21 cellular contexts compared by ENCODE assay signal in genomic region chr1:31913968-31914367, GRCh38. TPM values are rescaled to one million over a fixed set of nuclear protein-coding genes. Genes with fewer than 3 reads are reported as not detected.
A peak's percentile ranks its signal among the peaks of the same experiment; 100 is the strongest.
DNase-seq lines count a peak whose midpoint lies in the region; ATAC-seq, FAIRE-seq and TF ChIP-seq lines count a peak whose summit lies in the region.
"Had no signal": no experiment of that assay in that cellular context is flagged by ENCODE, and none has a peak within 500 bp of the region (broad histone marks: within the 10 kb centered on the region; RNA-seq: fewer than 3 reads in every experiment).

No MANE protein-coding gene starts in this region.

- no peak overlapping the region for H3K4me2 ChIP-seq in GM23248 (ENCODE audit: unreplicated experiment)

- WGBS in GM23248 (ENCODE audit: low coverage in 1 of 2, low lambda C conversion rate in 2 of 2, missing lambda C conversion rate in 2 of 2), 2 experiments, result 96 to 100% methylated on average over 3 of the region's 3 CpGs

- POLR2A ChIA-PET in activated CD4-positive, alpha-beta T cell treated with anti-CD3 and anti-CD28 coated beads for 36 hours (lab: Charles Lee), result interaction anchor here (1.0 to 1.9 kb wide), 5 partner anchors 9 to 24 kb away, joined by 3 to 6 read pairs (median 4); partner anchors contain the start of gene PTP4A2
- POLR2A ChIA-PET in Caco-2 (lab: Charles Lee), result no interaction called here

- H3K27me3 Mint-ChIP-seq in activated CD4-positive, alpha-beta T cell treated with anti-CD3 and anti-CD28 coated beads for 36 hours, result no peaks in the 10 kb centered on the region
- H3K27me3 Mint-ChIP-seq in activated T-helper 17 cell treated with anti-CD3 and anti-CD28 coated beads, Interleukin-2, amount 50 U/mL, for 72 hours, result no peaks in the 10 kb centered on the region
- no peaks in the 10 kb centered on the region for H3K27me3 Mint-ChIP-seq in natural killer cell treated with Interleukin-12 subunit alpha and Interleukin-12 subunit beta and Interleukin-15 and Interleukin-18, amount 100 ng/mL, for 72 hours
- H3K27me3 Mint-ChIP-seq in Caco-2 (ENCODE audit: insufficient read depth, unreplicated experiment) (no peaks in the 10 kb centered on the region), mesothelial cell of epicardium (ENCODE audit: low read depth) (no peaks in the 10 kb centered on the region)
- H3K27me3 Mint-ChIP-seq: dendritic cell treated with granulocyte-macrophage colony-stimulating factor and Interleukin-4, amounts not matched to agents 40 ng/mL and 50 ng/mL, for 4 days had no signal

- peaks cover 70% of the 10 kb centered on the region for H3K4me1 Mint-ChIP-seq in activated CD4-positive, alpha-beta T cell treated with anti-CD3 and anti-CD28 coated beads for 36 hours
- H3K4me1 Mint-ChIP-seq in activated T-helper 17 cell treated with anti-CD3 and anti-CD28 coated beads, Interleukin-2, amount 50 U/mL, for 72 hours, result peaks cover 39% of the 10 kb centered on the region
- H3K4me1 Mint-ChIP-seq in natural killer cell treated with Interleukin-12 subunit alpha and Interleukin-12 subunit beta and Interleukin-15 and Interleukin-18, amount 100 ng/mL, for 72 hours (ENCODE audit: low read depth in 2 of 2), result peaks cover 47 to 66% of the 10 kb centered on the region in 2 donors
- H3K4me1 Mint-ChIP-seq in Caco-2 (ENCODE audit: low read depth, unreplicated experiment) (no peaks in the 10 kb centered on the region), mesothelial cell of epicardium (peaks cover 38% of the 10 kb centered on the region)

- ATAC-seq in activated CD4-positive, alpha-beta T cell treated with anti-CD3 and anti-CD28 coated beads for 36 hours, result no peak
- ATAC-seq in activated T-helper 17 cell treated with anti-CD3 and anti-CD28 coated beads, Interleukin-2, amount 50 U/mL, for 72 hours (replicated peaks), result no peak
- no peak for ATAC-seq in natural killer cell treated with Interleukin-12 subunit alpha and Interleukin-12 subunit beta and Interleukin-15 and Interleukin-18, amount 100 ng/mL, for 72 hours
- ATAC-seq: activated CD4-positive, CD25-positive, alpha-beta regulatory T cell treated with anti-CD3 and anti-CD28 coated beads, Interleukin-2, amount 50 U/mL, for 24 hours; HCT116; right cardiac atrium had no signal

- no peak for DNase-seq in activated CD4-positive, alpha-beta T cell treated with anti-CD3 and anti-CD28 coated beads for 36 hours
- no peak for DNase-seq in activated CD4-positive, alpha-beta T cell treated with anti-CD3 and anti-CD28 coated beads for 4 hours
- no peak for DNase-seq in GM12892 (ENCODE audit: insufficient read length)
- DNase-seq in natural killer cell treated with Interleukin-12 subunit alpha and Interleukin-12 subunit beta and Interleukin-15 and Interleukin-18, amount 100 ng/mL, for 72 hours (ENCODE audit: low spot score), result no peak
- DNase-seq in Caco-2, result no peak
- no peak for DNase-seq in GM23248
- DNase-seq in mesothelial cell of epicardium (ENCODE audit: low spot score in 2 of 2, unreplicated experiment in 2 of 2), result no peak
- DNase-seq: activated CD8-positive, alpha-beta memory T cell treated with anti-CD3 and anti-CD28 coated beads, Interleukin-2, amount 50 U/mL, for 48 hours; DMS 273 treated with DMSO at 0.1 percent for 48 hours; GF-D8; NCI-H2227 treated with DMSO at 0.1 percent for 48 hours; right cardiac atrium; T-helper 9 cell; thyroid gland had no signal

- H3K36me3 Mint-ChIP-seq in activated CD4-positive, alpha-beta T cell treated with anti-CD3 and anti-CD28 coated beads for 36 hours (ENCODE audit: low read depth), result peaks cover 78% of the 10 kb centered on the region
- peaks cover 100% of the 10 kb centered on the region for H3K36me3 Mint-ChIP-seq in activated T-helper 17 cell treated with anti-CD3 and anti-CD28 coated beads, Interleukin-2, amount 50 U/mL, for 72 hours (ENCODE audit: low read depth)
- H3K36me3 Mint-ChIP-seq in natural killer cell treated with Interleukin-12 subunit alpha and Interleukin-12 subunit beta and Interleukin-15 and Interleukin-18, amount 100 ng/mL, for 72 hours, result peaks cover 45% of the 10 kb centered on the region
- H3K36me3 Mint-ChIP-seq in Caco-2 (ENCODE audit: insufficient read depth, unreplicated experiment) (peaks cover 58% of the 10 kb centered on the region), mesothelial cell of epicardium (peaks cover 41% of the 10 kb centered on the region)

- no peak overlapping the region for H3K4me3 Mint-ChIP-seq in activated CD4-positive, alpha-beta T cell treated with anti-CD3 and anti-CD28 coated beads for 36 hours
- peak overlapping the region; percentile 35 for H3K4me3 Mint-ChIP-seq in activated T-helper 17 cell treated with anti-CD3 and anti-CD28 coated beads, Interleukin-2, amount 50 U/mL, for 72 hours
- peak overlapping the region; percentile 75 for H3K4me3 Mint-ChIP-seq in natural killer cell treated with Interleukin-12 subunit alpha and Interleukin-12 subunit beta and Interleukin-15 and Interleukin-18, amount 100 ng/mL, for 72 hours
- H3K4me3 Mint-ChIP-seq in Caco-2 (ENCODE audit: unreplicated experiment) (no peak overlapping the region), mesothelial cell of epicardium (no peak overlapping the region)
- H3K4me3 Mint-ChIP-seq: dendritic cell treated with granulocyte-macrophage colony-stimulating factor and Interleukin-4, amounts not matched to agents 40 ng/mL and 50 ng/mL, for 4 days had no signal

- no peak overlapping the region for H3K27ac ChIP-seq in GM23248
- H3K27ac ChIP-seq: thyroid gland had no signal

- no peak overlapping the region for H3K9ac ChIP-seq in GM23248

- H3K9me3 Mint-ChIP-seq in activated CD4-positive, alpha-beta T cell treated with anti-CD3 and anti-CD28 coated beads for 36 hours (ENCODE audit: low read depth), result no peaks in the 10 kb centered on the region
- no peaks in the 10 kb centered on the region for H3K9me3 Mint-ChIP-seq in activated T-helper 17 cell treated with anti-CD3 and anti-CD28 coated beads, Interleukin-2, amount 50 U/mL, for 72 hours
- H3K9me3 Mint-ChIP-seq in natural killer cell treated with Interleukin-12 subunit alpha and Interleukin-12 subunit beta and Interleukin-15 and Interleukin-18, amount 100 ng/mL, for 72 hours, result no peaks in the 10 kb centered on the region
- H3K9me3 Mint-ChIP-seq in Caco-2 (ENCODE audit: unreplicated experiment) (no peaks in the 10 kb centered on the region), mesothelial cell of epicardium (peaks cover 4% of the 10 kb centered on the region)
- H3K9me3 Mint-ChIP-seq: dendritic cell treated with granulocyte-macrophage colony-stimulating factor and Interleukin-4, amounts not matched to agents 40 ng/mL and 50 ng/mL, for 4 days had no signal

- no TSS peak for BruUV-seq in Caco-2 (replicated peaks; lab: Mats Ljungman, UMichigan)

- H4K20me1 ChIP-seq in GM23248 (ENCODE audit: insufficient read depth), result peaks cover 23% of the 10 kb centered on the region

- H3K9me3 ChIP-seq in Caco-2 (no peaks in the 10 kb centered on the region), GM23248 (ENCODE audit: low read depth) (no peaks in the 10 kb centered on the region)
- H3K9me3 ChIP-seq: thyroid gland had no signal

- peak overlapping the region; percentile 87 for H3K27ac Mint-ChIP-seq in activated CD4-positive, alpha-beta T cell treated with anti-CD3 and anti-CD28 coated beads for 36 hours
- peak overlapping the region; percentile 78 for H3K27ac Mint-ChIP-seq in activated T-helper 17 cell treated with anti-CD3 and anti-CD28 coated beads, Interleukin-2, amount 50 U/mL, for 72 hours
- peak overlapping the region; percentile 87 to 94 for H3K27ac Mint-ChIP-seq in natural killer cell treated with Interleukin-12 subunit alpha and Interleukin-12 subunit beta and Interleukin-15 and Interleukin-18, amount 100 ng/mL, for 72 hours
- H3K27ac Mint-ChIP-seq in Caco-2 (ENCODE audit: unreplicated experiment) (no peak overlapping the region), mesothelial cell of epicardium (no peak overlapping the region)
- H3K27ac Mint-ChIP-seq: dendritic cell treated with granulocyte-macrophage colony-stimulating factor and Interleukin-4, amounts not matched to agents 40 ng/mL and 50 ng/mL, for 4 days had no signal

- TF ChIP-seq CTCF in Caco-2 (IDR thresholded peaks at IDR 0.05; ENCODE audit: insufficient read depth in 1 of 2, low read depth in 1 of 2, low read length in 1 of 2, severe bottlenecking in 1 of 2, unreplicated experiment in 1 of 2) (no peak), mesothelial cell of epicardium (IDR thresholded peaks at IDR 0.05; ENCODE audit: unreplicated experiment) (no peak)

- peaks cover 100% of the 10 kb centered on the region for H3K79me2 ChIP-seq in GM23248 (ENCODE audit: insufficient read depth)

- intact Hi-C loops in activated CD4-positive, alpha-beta T cell treated with anti-CD3 and anti-CD28 coated beads for 36 hours (cut with DNase I, micrococcal nuclease), result loop anchor here (1.0 to 5.0 kb wide), 4 partner anchors 14 to 87 kb away; no protein-coding TSS in a partner anchor
- intact Hi-C loops in Caco-2 (cut with micrococcal nuclease; ENCODE audit: unreplicated experiment), result no loop called here

- H3K4me3 ChIP-seq in Caco-2 (ENCODE audit: low read depth, low read length), result no peak overlapping the region
- H3K4me3 ChIP-seq in GM23248, result no peak overlapping the region
- H3K4me3 ChIP-seq: thyroid gland had no signal

- CTCF ChIA-PET in activated CD4-positive, alpha-beta T cell treated with anti-CD3 and anti-CD28 coated beads for 36 hours (lab: Charles Lee), result interaction anchor here (0.7 to 2.6 kb wide), 11 partner anchors 9 to 149 kb away, joined by 3 to 17 read pairs (median 8); partner anchors contain the start of gene SPOCD1
- CTCF ChIA-PET in Caco-2 (lab: Charles Lee), result interaction anchor here (0.8 kb wide), 1 partner anchor 9 kb away, joined by 4 read pairs; no protein-coding TSS in a partner anchor

- H3K9me2 ChIP-seq in GM23248 (ENCODE audit: insufficient read depth), result no peaks in the 10 kb centered on the region

- peaks cover 13% of the 10 kb centered on the region for H3K4me1 ChIP-seq in Caco-2
- H3K4me1 ChIP-seq in GM23248 (ENCODE audit: insufficient read depth), result peaks cover 13% of the 10 kb centered on the region

- H3K36me3 ChIP-seq in Caco-2 (ENCODE audit: control insufficient read depth, insufficient read depth, low read length), result no peaks in the 10 kb centered on the region
- peaks cover 88% of the 10 kb centered on the region for H3K36me3 ChIP-seq in GM23248 (ENCODE audit: low read depth)

- H2AFZ ChIP-seq in GM23248, result no peak overlapping the region

- no peak for TF ChIP-seq POLR2A in GM12892 (IDR thresholded peaks at IDR 0.05; ENCODE audit: low read depth, low read length)

- H3K27me3 ChIP-seq in Caco-2 (replicated peaks; ENCODE audit: control insufficient read depth, insufficient read depth, low read length), result no peaks in the 10 kb centered on the region
- H3K27me3 ChIP-seq in GM23248 (replicated peaks; ENCODE audit: insufficient read depth), result no peaks in the 10 kb centered on the region
- H3K27me3 ChIP-seq: thyroid gland had no signal

- in situ Hi-C loops in GM23248 (cut with MboI), result no loop called here

- peak; percentile 79 for FAIRE-seq in GM12892 (lab: Jason Lieb, UNC)
- FAIRE-seq: bronchial epithelial cell, islet of Langerhans, RCC 7860 had no signal

- peaks cover 42% of the 10 kb centered on the region for H3F3A ChIP-seq in GM23248 (ENCODE audit: insufficient read depth)

RNA-seq across cellular contexts. Expression of gene PTP4A2, which starts 24.2 kb away (rescaled TPM):
- total RNA-seq in activated CD4-positive, alpha-beta T cell treated with anti-CD3 and anti-CD28 coated beads for 36 hours, result 100 to 1,000 TPM; 279 to 314 TPM
- 377 TPM for polyA plus RNA-seq in GM12892 (2012; ENCODE audit: missing spikeins)
- 100 to 1,000 TPM; 285 to 351 TPM for total RNA-seq in activated T-helper 17 cell treated with anti-CD3 and anti-CD28 coated beads, Interleukin-2, amount 50 U/mL, for 72 hours
- 100 to 1,000 TPM; 409 to 770 TPM for total RNA-seq in natural killer cell treated with Interleukin-12 subunit alpha and Interleukin-12 subunit beta and Interleukin-15 and Interleukin-18, amount 100 ng/mL, for 72 hours
- total RNA-seq in Caco-2 (2022) (150 and 169 TPM in 2 replicates), mesothelial cell of epicardium (181 to 186 TPM (median 182 TPM) in 3 replicates)
- total RNA-seq in GM23248 (2014; rRNA removed; shearing (Covaris generic)), result 379 and 430 TPM in 2 replicates
- polyA plus RNA-seq in GM23248 (2016; fragmentation: Nextera tagmentation; extraction: Ambion mirVana), result 292 and 376 TPM in 2 replicates

Comparison
In these comparisons a context has a peak if more than half of its experiments do, and no peak if none do; other contexts are left out.
1. H3K27ac Mint-ChIP-seq: peak in activated CD4-positive, alpha-beta T cell treated with anti-CD3 and anti-CD28 coated beads for 36 hours (single experiment), activated T-helper 17 cell treated with anti-CD3 and anti-CD28 coated beads, Interleukin-2, amount 50 U/mL, for 72 hours (single experiment) and natural killer cell treated with Interleukin-12 subunit alpha and Interleukin-12 subunit beta and Interleukin-15 and Interleukin-18, amount 100 ng/mL, for 72 hours (2 of 2); none in Caco-2 (single experiment) and mesothelial cell of epicardium (single experiment).
2. H3K4me3 Mint-ChIP-seq: peak in activated T-helper 17 cell treated with anti-CD3 and anti-CD28 coated beads, Interleukin-2, amount 50 U/mL, for 72 hours (single experiment) and natural killer cell treated with Interleukin-12 subunit alpha and Interleukin-12 subunit beta and Interleukin-15 and Interleukin-18, amount 100 ng/mL, for 72 hours (single experiment); none in activated CD4-positive, alpha-beta T cell treated with anti-CD3 and anti-CD28 coated beads for 36 hours (single experiment), Caco-2 (single experiment) and mesothelial cell of epicardium (single experiment).